ENCODE assay signal across 37 cellular contexts in genomic region chr11:67014343-67014742, GRCh38. TPM values are rescaled to one million over a fixed set of nuclear protein-coding genes. Genes with fewer than 3 reads are reported as not detected.
"Had no signal": no experiment of that assay in that cellular context is flagged by ENCODE, and none has a peak within 500 bp of the region (broad histone marks: within the 10 kb centered on the region; RNA-seq: fewer than 3 reads in every experiment).

No MANE protein-coding gene starts in this region.

- H3K4me3 Mint-ChIP-seq: activated CD4-positive, alpha-beta memory T cell treated with anti-CD3 and anti-CD28 coated beads, Interleukin-2, amount 10 ng/mL, durations not matched to agents 7 days and 5 days; activated CD4-positive, alpha-beta T cell treated with anti-CD3 and anti-CD28 coated beads for 36 hours; activated CD4-positive, alpha-beta T cell treated with anti-CD3 and anti-CD28 coated beads, Interleukin-2, amount 10 ng/mL, durations not matched to agents 7 days and 5 days; activated CD8-positive, alpha-beta memory T cell treated with anti-CD3 and anti-CD28 coated beads, Interleukin-2, amount 10 ng/mL, durations not matched to agents 7 days and 5 days; activated CD8-positive, alpha-beta T cell treated with anti-CD3 and anti-CD28 coated beads, Interleukin-2, amount 10 ng/mL, durations not matched to agents 7 days and 5 days; activated naive CD8-positive, alpha-beta T cell; activated naive CD8-positive, alpha-beta T cell treated with anti-CD3 and anti-CD28 coated beads, Interleukin-2, amount 10 ng/mL, durations not matched to agents 7 days and 5 days; activated naive CD8-positive, alpha-beta T cell treated with anti-CD3 and anti-CD28 coated beads, Interleukin-2, amount 50 U/mL, for 24 hours; activated T-cell treated with anti-CD3 and anti-CD28 coated beads, Interleukin-2, amount 50 U/mL, for 24 hours; brain; central memory CD8-positive, alpha-beta T cell; T-helper 1 cell treated with Interleukin-12 subunit alpha and Interleukin-12 subunit beta and Interleukin-4 antibody, amounts not matched to agents 30 μg/mL and 1 μg/mL, for 36 hours; T-helper 2 cell treated with Interferon-gamma antibody and Interleukin-4, amounts not matched to agents 5 μg/mL and 100 μg/mL, for 36 hours had no signal

- H3K9me3 ChIP-seq: ascending aorta had no signal

- H3K4me1 Mint-ChIP-seq: activated CD4-positive, alpha-beta memory T cell treated with anti-CD3 and anti-CD28 coated beads, Interleukin-2, amount 10 ng/mL, durations not matched to agents 7 days and 5 days; activated CD4-positive, alpha-beta T cell treated with anti-CD3 and anti-CD28 coated beads for 36 hours; activated CD4-positive, alpha-beta T cell treated with anti-CD3 and anti-CD28 coated beads, Interleukin-2, amount 10 ng/mL, durations not matched to agents 7 days and 5 days; activated CD8-positive, alpha-beta memory T cell treated with anti-CD3 and anti-CD28 coated beads, Interleukin-2, amount 10 ng/mL, durations not matched to agents 7 days and 5 days; activated naive CD8-positive, alpha-beta T cell treated with anti-CD3 and anti-CD28 coated beads, Interleukin-2, amount 10 ng/mL, durations not matched to agents 7 days and 5 days; activated naive CD8-positive, alpha-beta T cell treated with anti-CD3 and anti-CD28 coated beads, Interleukin-2, amount 50 U/mL, for 24 hours; central memory CD8-positive, alpha-beta T cell had no signal

- DNase-seq: activated CD4-positive, alpha-beta memory T cell treated with anti-CD3 and anti-CD28 coated beads, Interleukin-2, amount 10 ng/mL, durations not matched to agents 7 days and 5 days; activated CD4-positive, alpha-beta T cell treated with anti-CD3 and anti-CD28 coated beads for 1 hour; activated CD4-positive, alpha-beta T cell treated with anti-CD3 and anti-CD28 coated beads for 36 hours; activated CD4-positive, alpha-beta T cell treated with anti-CD3 and anti-CD28 coated beads for 48 hours; activated CD4-positive, alpha-beta T cell treated with anti-CD3 and anti-CD28 coated beads, Interleukin-2, amount 10 ng/mL, durations not matched to agents 7 days and 5 days; activated CD4-positive, alpha-beta T cell treated with anti-CD3 and anti-CD28 coated beads, Interleukin-2, amount 50 U/mL, for 48 hours; activated CD4-positive, CD25-positive, alpha-beta regulatory T cell; activated CD8-positive, alpha-beta memory T cell treated with anti-CD3 and anti-CD28 coated beads for 24 hours; activated CD8-positive, alpha-beta memory T cell treated with anti-CD3 and anti-CD28 coated beads, Interleukin-2, amount 10 ng/mL, durations not matched to agents 7 days and 5 days; activated CD8-positive, alpha-beta memory T cell treated with anti-CD3 and anti-CD28 coated beads, Interleukin-2, amount 50 U/mL, for 48 hours; activated CD8-positive, alpha-beta T cell treated with anti-CD3 and anti-CD28 coated beads, Interleukin-2, amount 10 ng/mL, durations not matched to agents 7 days and 5 days; activated effector memory CD4-positive, alpha-beta T cell treated with Interleukin-2 at 50 U/mL for 16 hours; activated gamma-delta T cell; activated naive CD4-positive, alpha-beta T cell treated with anti-CD3 and anti-CD28 coated beads, Interleukin-2, amount 50 U/mL, for 16 hours; activated naive CD4-positive, alpha-beta T cell treated with Interleukin-2 at 50 U/mL for 16 hours; activated naive CD8-positive, alpha-beta T cell treated with anti-CD3 and anti-CD28 coated beads, Interleukin-2, amount 10 ng/mL, durations not matched to agents 7 days and 5 days; activated naive CD8-positive, alpha-beta T cell treated with anti-CD3 and anti-CD28 coated beads, Interleukin-2, amount 50 U/mL, for 24 hours; activated T-cell treated with anti-CD3 and anti-CD28 coated beads, Interleukin-2, amount 50 U/mL, for 24 hours; activated T-cell treated with anti-CD3 and anti-CD28 coated beads, Interleukin-2, amount 50 U/mL, for 48 hours; amygdala; anterior cingulate cortex; cerebellar nuclear complex; SW 1271; T-helper 1 cell; T-helper 2 cell; T-helper 9 cell had no signal

- H3K4me3 ChIP-seq: ascending aorta, cardiac muscle cell had no signal

- H3K27ac ChIP-seq: ascending aorta, cardiac muscle cell, VCaP had no signal

- H3K9me3 Mint-ChIP-seq: activated CD4-positive, alpha-beta memory T cell treated with anti-CD3 and anti-CD28 coated beads, Interleukin-2, amount 10 ng/mL, durations not matched to agents 7 days and 5 days; activated T-helper 2 cell treated with anti-CD3 and anti-CD28 coated beads, Interferon-gamma antibody, Interleukin-2, Interleukin-4, amounts not matched to agents 10 μg/mL and 5 μg/mL and 100 μg/mL, durations not matched to agents 14 hours and 24 hours and 36 hours; central memory CD8-positive, alpha-beta T cell; T-helper 1 cell treated with Interleukin-12 subunit alpha and Interleukin-12 subunit beta and Interleukin-4 antibody, amounts not matched to agents 30 μg/mL and 1 μg/mL, for 36 hours had no signal

- H3K36me3 Mint-ChIP-seq: activated CD8-positive, alpha-beta memory T cell treated with anti-CD3 and anti-CD28 coated beads, Interleukin-2, amount 10 ng/mL, durations not matched to agents 7 days and 5 days; activated naive CD8-positive, alpha-beta T cell; brain had no signal

- H3K27ac Mint-ChIP-seq: activated CD4-positive, alpha-beta memory T cell treated with anti-CD3 and anti-CD28 coated beads, Interleukin-2, amount 10 ng/mL, durations not matched to agents 7 days and 5 days; activated CD4-positive, alpha-beta T cell treated with anti-CD3 and anti-CD28 coated beads for 36 hours; activated CD4-positive, alpha-beta T cell treated with anti-CD3 and anti-CD28 coated beads, Interleukin-2, amount 10 ng/mL, durations not matched to agents 7 days and 5 days; activated CD8-positive, alpha-beta memory T cell treated with anti-CD3 and anti-CD28 coated beads, Interleukin-2, amount 10 ng/mL, durations not matched to agents 7 days and 5 days; activated CD8-positive, alpha-beta T cell treated with anti-CD3 and anti-CD28 coated beads, Interleukin-2, amount 10 ng/mL, durations not matched to agents 7 days and 5 days; activated naive CD8-positive, alpha-beta T cell; activated naive CD8-positive, alpha-beta T cell treated with anti-CD3 and anti-CD28 coated beads, Interleukin-2, amount 10 ng/mL, durations not matched to agents 7 days and 5 days; activated naive CD8-positive, alpha-beta T cell treated with anti-CD3 and anti-CD28 coated beads, Interleukin-2, amount 50 U/mL, for 24 hours; activated T-cell treated with anti-CD3 and anti-CD28 coated beads, Interleukin-2, amount 50 U/mL, for 24 hours; activated T-helper 2 cell treated with anti-CD3 and anti-CD28 coated beads, Interferon-gamma antibody, Interleukin-2, Interleukin-4, amounts not matched to agents 10 μg/mL and 5 μg/mL and 100 μg/mL, durations not matched to agents 14 hours and 24 hours and 36 hours; T-helper 1 cell treated with Interleukin-12 subunit alpha and Interleukin-12 subunit beta and Interleukin-4 antibody, amounts not matched to agents 30 μg/mL and 1 μg/mL, for 36 hours; T-helper 2 cell treated with Interferon-gamma antibody and Interleukin-4, amounts not matched to agents 5 μg/mL and 100 μg/mL, for 36 hours had no signal

- H3K4me1 ChIP-seq: ascending aorta had no signal

- ATAC-seq: activated CD4-positive, alpha-beta T cell treated with anti-CD3 and anti-CD28 coated beads for 36 hours; activated CD4-positive, CD25-positive, alpha-beta regulatory T cell treated with anti-CD3 and anti-CD28 coated beads, Interleukin-2, amount 50 U/mL, for 24 hours; activated CD8-positive, alpha-beta memory T cell treated with anti-CD3 and anti-CD28 coated beads, Interleukin-2, amount 10 ng/mL, durations not matched to agents 7 days and 5 days; activated CD8-positive, alpha-beta T cell treated with anti-CD3 and anti-CD28 coated beads, Interleukin-2, amount 10 ng/mL, durations not matched to agents 7 days and 5 days; activated naive CD8-positive, alpha-beta T cell treated with anti-CD3 and anti-CD28 coated beads, Interleukin-2, amount 50 U/mL, for 24 hours had no signal

- H3K27me3 ChIP-seq: ascending aorta, cardiac muscle cell had no signal

- H3K36me3 ChIP-seq: ascending aorta, cardiac muscle cell had no signal

RNA-seq across cellular contexts. Expression of gene SYT12, which starts 8.6 kb away (rescaled TPM):
- total RNA-seq: activated CD4-positive, alpha-beta memory T cell treated with anti-CD3 and anti-CD28 coated beads, Interleukin-2, amount 10 ng/mL, durations not matched to agents 7 days and 5 days; activated CD4-positive, alpha-beta T cell treated with anti-CD3 and anti-CD28 coated beads, Interleukin-2, amount 10 ng/mL, durations not matched to agents 7 days and 5 days; activated CD8-positive, alpha-beta memory T cell treated with anti-CD3 and anti-CD28 coated beads, Interleukin-2, amount 10 ng/mL, durations not matched to agents 7 days and 5 days; activated CD8-positive, alpha-beta T cell treated with anti-CD3 and anti-CD28 coated beads, Interleukin-2, amount 10 ng/mL, durations not matched to agents 7 days and 5 days; activated naive CD8-positive, alpha-beta T cell treated with anti-CD3 and anti-CD28 coated beads, Interleukin-2, amount 10 ng/mL, durations not matched to agents 7 days and 5 days; activated T-helper 2 cell treated with anti-CD3 and anti-CD28 coated beads, Interferon-gamma antibody, Interleukin-2, Interleukin-4, amounts not matched to agents 10 μg/mL and 5 μg/mL and 100 μg/mL, durations not matched to agents 14 hours and 24 hours and 36 hours had no signal

RNA-seq across cellular contexts. Expression of gene C11orf86, which starts 39.2 kb away (rescaled TPM):
- total RNA-seq: activated CD4-positive, alpha-beta memory T cell treated with anti-CD3 and anti-CD28 coated beads, Interleukin-2, amount 10 ng/mL, durations not matched to agents 7 days and 5 days; activated CD4-positive, alpha-beta T cell treated with anti-CD3 and anti-CD28 coated beads for 36 hours; activated CD4-positive, alpha-beta T cell treated with anti-CD3 and anti-CD28 coated beads, Interleukin-2, amount 10 ng/mL, durations not matched to agents 7 days and 5 days; activated CD8-positive, alpha-beta memory T cell treated with anti-CD3 and anti-CD28 coated beads, Interleukin-2, amount 10 ng/mL, durations not matched to agents 7 days and 5 days; activated CD8-positive, alpha-beta T cell treated with anti-CD3 and anti-CD28 coated beads, Interleukin-2, amount 10 ng/mL, durations not matched to agents 7 days and 5 days; activated naive CD8-positive, alpha-beta T cell treated with anti-CD3 and anti-CD28 coated beads, Interleukin-2, amount 10 ng/mL, durations not matched to agents 7 days and 5 days; activated T-helper 2 cell treated with anti-CD3 and anti-CD28 coated beads, Interferon-gamma antibody, Interleukin-2, Interleukin-4, amounts not matched to agents 10 μg/mL and 5 μg/mL and 100 μg/mL, durations not matched to agents 14 hours and 24 hours and 36 hours; ascending aorta; bronchial epithelial cell; cardiac muscle cell had no signal

RNA-seq across cellular contexts. Expression of gene RHOD, which starts 42.3 kb away (rescaled TPM):
- total RNA-seq: activated CD8-positive, alpha-beta T cell treated with anti-CD3 and anti-CD28 coated beads, Interleukin-2, amount 10 ng/mL, durations not matched to agents 7 days and 5 days had no signal
